ENCODE assay signal across 8 cellular contexts in the genomic region with DNA sequence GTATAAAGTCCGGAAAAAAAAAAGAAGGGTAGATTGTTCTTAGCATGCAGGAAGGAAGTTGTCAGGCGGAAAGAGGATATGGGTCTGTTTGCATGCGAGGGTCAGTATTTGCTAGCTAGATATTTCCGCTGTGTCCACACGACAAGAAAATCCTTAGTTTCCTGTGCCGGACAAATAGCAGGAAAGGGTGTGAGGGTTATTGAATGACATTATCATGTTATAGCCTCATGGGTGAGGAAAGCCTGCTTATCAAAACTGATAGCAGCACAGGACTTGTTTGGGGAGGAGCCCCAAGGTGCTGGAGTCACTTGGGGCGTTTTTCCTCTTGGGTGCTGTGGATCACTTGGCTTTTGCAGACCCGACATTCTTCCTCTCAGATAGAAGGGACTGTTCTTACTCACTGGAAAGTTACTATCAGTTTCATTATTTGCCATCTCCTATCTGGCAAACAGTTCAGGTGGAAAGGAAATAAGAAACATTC.
A peak's percentile ranks its signal among the peaks of the same experiment; 100 is the strongest.
DNase-seq lines count a peak whose midpoint lies in the region; ATAC-seq and TF ChIP-seq lines count a peak whose summit lies in the region.

No MANE protein-coding gene starts in this region.

- H3K79me2 ChIP-seq in hepatocyte = no peaks in the 10 kb centered on the region

- H3K27ac ChIP-seq in CD4-positive, CD25-positive, alpha-beta regulatory T cell (ENCODE audit: insufficient read depth, low read length, poor library complexity, severe bottlenecking) = no peak overlapping the region
- H3K27ac ChIP-seq in hepatocyte = peak overlapping the region; percentile 72

- peak overlapping the region; percentile 8 for H3K4me3 ChIP-seq in CD4-positive, CD25-positive, alpha-beta regulatory T cell (ENCODE audit: low read depth, low read length)
- H3K4me3 ChIP-seq in hepatocyte = no peak overlapping the region

- no peaks in the 10 kb centered on the region for H3K36me3 Mint-ChIP-seq in CD4-positive, CD25-positive, alpha-beta regulatory T cell
- no peaks in the 10 kb centered on the region for H3K36me3 Mint-ChIP-seq in T-helper 1 cell treated with Interleukin-12 subunit alpha and Interleukin-12 subunit beta and Interleukin-4 antibody, amounts not matched to agents 30 μg/mL and 1 μg/mL, for 36 hours (ENCODE audit: low read depth)

- H4K20me1 ChIP-seq in hepatocyte (ENCODE audit: insufficient read depth, poor library complexity, severe bottlenecking) = no peaks in the 10 kb centered on the region

- H3K36me3 ChIP-seq in CD4-positive, CD25-positive, alpha-beta regulatory T cell (ENCODE audit: control insufficient read depth, insufficient read depth, low read length) = no peaks in the 10 kb centered on the region
- no peaks in the 10 kb centered on the region for H3K36me3 ChIP-seq in hepatocyte (replicated peaks; ENCODE audit: insufficient read depth, low read depth)

- H3K4me2 ChIP-seq in hepatocyte = peak overlapping the region; percentile 62

- H3K27ac Mint-ChIP-seq in CD4-positive, CD25-positive, alpha-beta regulatory T cell = no peak overlapping the region
- peak overlapping the region; percentile 46 for H3K27ac Mint-ChIP-seq in T-helper 1 cell treated with Interleukin-12 subunit alpha and Interleukin-12 subunit beta and Interleukin-4 antibody, amounts not matched to agents 30 μg/mL and 1 μg/mL, for 36 hours

- no peaks in the 10 kb centered on the region for H3K9me3 ChIP-seq in CD4-positive, CD25-positive, alpha-beta regulatory T cell (ENCODE audit: control insufficient read depth in 2 of 2, low read length in 2 of 2)
- no peaks in the 10 kb centered on the region for H3K9me3 ChIP-seq in hepatocyte (ENCODE audit: low read depth)

- WGBS in hepatocyte (ENCODE audit: low lambda C conversion rate, missing lambda C conversion rate) = 40% methylated on average over 8 of the region's 8 CpGs

- DNase-seq in CD4-positive, CD25-positive, alpha-beta regulatory T cell = peak in 1 of 3 donors; percentile 20
- DNase-seq in hepatocyte (ENCODE audit: low spot score) = peak; percentile 46
- no peak for DNase-seq in NCI-H1092 (lab: John Stamatoyannopoulos, UW)
- DNase-seq in head of caudate nucleus = no peak
- no peak for DNase-seq in GF-D8 (lab: John Stamatoyannopoulos, UW)

- intact Hi-C loops in head of caudate nucleus (cut with DNase I) = no loop called here

- no peak for ATAC-seq in CD4-positive, CD25-positive, alpha-beta regulatory T cell (ENCODE audit: low read depth in 2 of 2)
- peak; percentile 67 for ATAC-seq in GM21367 (IDR thresholded peaks at IDR 0.05; ENCODE audit: unreplicated experiment)
- ATAC-seq in GM21786 (IDR thresholded peaks at IDR 0.05; ENCODE audit: unreplicated experiment) = no peak

- peaks cover 0 to 3% (median 0%) of the 10 kb centered on the region in 7 donors for H3K9me3 Mint-ChIP-seq in CD4-positive, CD25-positive, alpha-beta regulatory T cell
- H3K9me3 Mint-ChIP-seq in T-helper 1 cell treated with Interleukin-12 subunit alpha and Interleukin-12 subunit beta and Interleukin-4 antibody, amounts not matched to agents 30 μg/mL and 1 μg/mL, for 36 hours = peaks cover 6% of the 10 kb centered on the region

- no peaks in the 10 kb centered on the region for H3K4me1 ChIP-seq in CD4-positive, CD25-positive, alpha-beta regulatory T cell (ENCODE audit: control insufficient read depth, insufficient read depth, low read length, poor library complexity, severe bottlenecking)
- peaks cover 9% of the 10 kb centered on the region for H3K4me1 ChIP-seq in hepatocyte (ENCODE audit: insufficient read depth)

- H3K4me1 Mint-ChIP-seq in CD4-positive, CD25-positive, alpha-beta regulatory T cell = peaks cover 0 to 5% (median 2%) of the 10 kb centered on the region in 4 donors
- peaks cover 14% of the 10 kb centered on the region for H3K4me1 Mint-ChIP-seq in T-helper 1 cell treated with Interleukin-12 subunit alpha and Interleukin-12 subunit beta and Interleukin-4 antibody, amounts not matched to agents 30 μg/mL and 1 μg/mL, for 36 hours (ENCODE audit: low read depth)

- peak overlapping the region; percentile 14 for H2AFZ ChIP-seq in hepatocyte

- H3K9me2 ChIP-seq in hepatocyte (replicated peaks; ENCODE audit: insufficient read depth) = no peaks in the 10 kb centered on the region

- TF ChIP-seq CTCF in hepatocyte (IDR thresholded peaks at IDR 0.05; ENCODE audit: poor library complexity) = no peak

- peak overlapping the region in 2 of 4 donors; percentile 22 to 70 for H3K4me3 Mint-ChIP-seq in CD4-positive, CD25-positive, alpha-beta regulatory T cell
- peak overlapping the region; percentile 33 for H3K4me3 Mint-ChIP-seq in T-helper 1 cell treated with Interleukin-12 subunit alpha and Interleukin-12 subunit beta and Interleukin-4 antibody, amounts not matched to agents 30 μg/mL and 1 μg/mL, for 36 hours

- no peaks in the 10 kb centered on the region for H3K27me3 ChIP-seq in CD4-positive, CD25-positive, alpha-beta regulatory T cell (ENCODE audit: control insufficient read depth, insufficient read depth, low read length)
- H3K27me3 ChIP-seq in hepatocyte = no peaks in the 10 kb centered on the region

- H3K27me3 Mint-ChIP-seq in CD4-positive, CD25-positive, alpha-beta regulatory T cell = peaks cover 5% of the 10 kb centered on the region
- no peaks in the 10 kb centered on the region for H3K27me3 Mint-ChIP-seq in T-helper 1 cell treated with Interleukin-12 subunit alpha and Interleukin-12 subunit beta and Interleukin-4 antibody, amounts not matched to agents 30 μg/mL and 1 μg/mL, for 36 hours (ENCODE audit: low read depth)
